ENCODE assay signal across 2 cellular contexts in genomic region chr16:708959-709358, GRCh38.
A peak's percentile ranks its signal among the peaks of the same experiment; 100 is the strongest.
TF ChIP-seq lines count a peak whose summit lies in the region.

No MANE protein-coding gene starts in this region.

TF ChIP-seq in K562, 482 proteins besides CTCF, POLR2A, EP300 and RAD21:
- TF ChIP-seq ZNF766 (CRISPR knock-in tag; conservative IDR thresholded peaks at IDR 0.05) (no peak), ZNF263 (CRISPR knock-in tag; IDR thresholded peaks at IDR 0.05; ENCODE audit: borderline replicate concordance) (peak; percentile 97), ATF7 (IDR thresholded peaks at IDR 0.05) (no peak), KAT8 (IDR thresholded peaks at IDR 0.05; ENCODE audit: low read depth) (no peak)
TF ChIP-seq in K562: peak in this region for 1.

TF ChIP-seq in neural cell, 6 proteins besides CTCF, POLR2A, EP300 and RAD21:
- TF ChIP-seq SMC3 (conservative IDR thresholded peaks at IDR 0.05; ENCODE audit: poor library complexity) (no peak), REST (IDR thresholded peaks at IDR 0.05; ENCODE audit: borderline replicate concordance) (no peak), TAF1 (IDR thresholded peaks at IDR 0.05; ENCODE audit: low read depth) (no peak), EZH2 (IDR thresholded peaks at IDR 0.05; ENCODE audit: borderline replicate concordance, insufficient read depth, low read length, poor library complexity, severe bottlenecking) (no peak), MXI1 (conservative IDR thresholded peaks at IDR 0.05; ENCODE audit: poor library complexity, severe bottlenecking) (no peak)
